In genomic region chr12:62308201-62308600, GRCh38 we compare ENCODE assay signal across 19 cellular contexts. TPM values are rescaled to one million over a fixed set of nuclear protein-coding genes. Genes with fewer than 3 reads are reported as not detected.
DNase-seq lines count a peak whose midpoint lies in the region; ATAC-seq lines count a peak whose summit lies in the region.
"Had no signal": no experiment of that assay in that cellular context is flagged by ENCODE, and none has a peak within 500 bp of the region (broad histone marks: within the 10 kb centered on the region; RNA-seq: fewer than 3 reads in every experiment).

No MANE protein-coding gene starts in this region.

- H3K9me3 Mint-ChIP-seq in activated CD4-positive, alpha-beta T cell treated with anti-CD3 and anti-CD28 coated beads for 36 hours (ENCODE audit: low read depth) = peaks cover 7% of the 10 kb centered on the region
- H3K9me3 Mint-ChIP-seq in activated CD4-positive, alpha-beta T cell treated with anti-CD3 and anti-CD28 coated beads, Interleukin-2, amount 10 ng/mL, durations not matched to agents 24 days and 14 days = peaks cover 8% of the 10 kb centered on the region
- H3K9me3 Mint-ChIP-seq in activated naive CD4-positive, alpha-beta T cell treated with anti-CD3 and anti-CD28 coated beads, Interleukin-2, amount 50 U/mL, for 72 hours = peaks cover 0 to 9% of the 10 kb centered on the region in 2 donors
- peaks cover 9% of the 10 kb centered on the region for H3K9me3 Mint-ChIP-seq in activated T-helper 2 cell treated with anti-CD3 and anti-CD28 coated beads, Interferon-gamma antibody, Interleukin-2, Interleukin-4, amounts not matched to agents 10 μg/mL and 5 μg/mL and 100 μg/mL, durations not matched to agents 14 hours and 24 hours and 36 hours

- no peak overlapping the region for H3K27ac Mint-ChIP-seq in activated CD4-positive, alpha-beta T cell treated with anti-CD3 and anti-CD28 coated beads for 36 hours
- no peak overlapping the region for H3K27ac Mint-ChIP-seq in activated CD4-positive, alpha-beta T cell treated with anti-CD3 and anti-CD28 coated beads, Interleukin-2, amount 10 ng/mL, durations not matched to agents 24 days and 14 days
- H3K27ac Mint-ChIP-seq in activated naive CD4-positive, alpha-beta T cell treated with anti-CD3 and anti-CD28 coated beads, Interleukin-2, amount 50 U/mL, for 72 hours = no peak overlapping the region
- peak overlapping the region; percentile 50 for H3K27ac Mint-ChIP-seq in activated T-helper 2 cell treated with anti-CD3 and anti-CD28 coated beads, Interferon-gamma antibody, Interleukin-2, Interleukin-4, amounts not matched to agents 10 μg/mL and 5 μg/mL and 100 μg/mL, durations not matched to agents 14 hours and 24 hours and 36 hours
- H3K27ac Mint-ChIP-seq: B cell had no signal

- intact Hi-C loops in activated CD4-positive, alpha-beta T cell treated with anti-CD3 and anti-CD28 coated beads for 36 hours (cut with DNase I, micrococcal nuclease) = no loop called here
- intact Hi-C loops in activated CD4-positive, alpha-beta T cell treated with anti-CD3 and anti-CD28 coated beads, Interleukin-2, amount 10 ng/mL, durations not matched to agents 24 days and 14 days (cut with micrococcal nuclease) = no loop called here
- intact Hi-C loops in activated T-helper 2 cell treated with anti-CD3 and anti-CD28 coated beads, Interferon-gamma antibody, Interleukin-2, Interleukin-4, amounts not matched to agents 10 μg/mL and 5 μg/mL and 100 μg/mL, durations not matched to agents 14 hours and 24 hours and 36 hours (cut with micrococcal nuclease) = loop anchor here (2.0 kb wide), 1 partner anchor 47 kb away; the partner anchor contains the start of gene USP15

- H3K4me1 Mint-ChIP-seq in activated CD4-positive, alpha-beta T cell treated with anti-CD3 and anti-CD28 coated beads for 36 hours = peaks cover 56% of the 10 kb centered on the region
- H3K4me1 Mint-ChIP-seq in activated CD4-positive, alpha-beta T cell treated with anti-CD3 and anti-CD28 coated beads, Interleukin-2, amount 10 ng/mL, durations not matched to agents 24 days and 14 days = peaks cover 37% of the 10 kb centered on the region
- H3K4me1 Mint-ChIP-seq in activated T-helper 2 cell treated with anti-CD3 and anti-CD28 coated beads, Interferon-gamma antibody, Interleukin-2, Interleukin-4, amounts not matched to agents 10 μg/mL and 5 μg/mL and 100 μg/mL, durations not matched to agents 14 hours and 24 hours and 36 hours (ENCODE audit: low read depth) = peaks cover 38% of the 10 kb centered on the region

- peak; percentile 24 for DNase-seq in activated CD4-positive, alpha-beta T cell treated with anti-CD3 and anti-CD28 coated beads for 36 hours
- DNase-seq in activated CD4-positive, alpha-beta T cell treated with anti-CD3 and anti-CD28 coated beads, Interleukin-2, amount 10 ng/mL, durations not matched to agents 24 days and 14 days = no peak
- DNase-seq in activated naive CD4-positive, alpha-beta T cell treated with anti-CD3 and anti-CD28 coated beads, Interleukin-2, amount 50 U/mL, for 72 hours (ENCODE audit: low spot score in 2 of 2) = no peak
- DNase-seq in activated naive CD4-positive, alpha-beta T cell (lab: John Stamatoyannopoulos, UW) = no peak
- DNase-seq in activated T-helper 2 cell treated with anti-CD3 and anti-CD28 coated beads, Interferon-gamma antibody, Interleukin-2, Interleukin-4, amounts not matched to agents 10 μg/mL and 5 μg/mL and 100 μg/mL, durations not matched to agents 14 hours and 24 hours and 36 hours (ENCODE audit: low spot score) = no peak
- DNase-seq in myocyte (ENCODE audit: low read depth) (peak; percentile 22), T1000 (lab: John Stamatoyannopoulos, UW) (no peak), NCI-H748 treated with DMSO at 0.1 percent for 48 hours (lab: John Stamatoyannopoulos, UW) (no peak)
- DNase-seq: DMS53, GDM1, KG1, NCI-H1105 treated with DMSO at 0.1 percent for 48 hours, NCI-H2029 treated with DMSO at 0.1 percent for 48 hours, NCI-H2171, NCI-H345, NCI-H524, OCI-M1 had no signal

- H3K4me3 Mint-ChIP-seq in activated CD4-positive, alpha-beta T cell treated with anti-CD3 and anti-CD28 coated beads for 36 hours = no peak overlapping the region
- no peak overlapping the region for H3K4me3 Mint-ChIP-seq in activated CD4-positive, alpha-beta T cell treated with anti-CD3 and anti-CD28 coated beads, Interleukin-2, amount 10 ng/mL, durations not matched to agents 24 days and 14 days
- H3K4me3 Mint-ChIP-seq in activated T-helper 2 cell treated with anti-CD3 and anti-CD28 coated beads, Interferon-gamma antibody, Interleukin-2, Interleukin-4, amounts not matched to agents 10 μg/mL and 5 μg/mL and 100 μg/mL, durations not matched to agents 14 hours and 24 hours and 36 hours (ENCODE audit: low read depth) = no peak overlapping the region
- H3K4me3 Mint-ChIP-seq: B cell had no signal

- CTCF ChIA-PET in activated CD4-positive, alpha-beta T cell treated with anti-CD3 and anti-CD28 coated beads for 36 hours (lab: Charles Lee) = interaction anchor here (1.6 kb wide), 1 partner anchor 9 kb away, joined by 6 read pairs; no protein-coding TSS in a partner anchor

- POLR2A ChIA-PET in activated CD4-positive, alpha-beta T cell treated with anti-CD3 and anti-CD28 coated beads for 36 hours (lab: Charles Lee) = no interaction called here

- peak; percentile 63 for ATAC-seq in activated CD4-positive, alpha-beta T cell treated with anti-CD3 and anti-CD28 coated beads for 36 hours
- peak; percentile 55 to 67 for ATAC-seq in activated naive CD4-positive, alpha-beta T cell treated with anti-CD3 and anti-CD28 coated beads, Interleukin-2, amount 50 U/mL, for 72 hours
- ATAC-seq: HCT116 had no signal

- no peaks in the 10 kb centered on the region for H3K27me3 Mint-ChIP-seq in activated CD4-positive, alpha-beta T cell treated with anti-CD3 and anti-CD28 coated beads for 36 hours
- no peaks in the 10 kb centered on the region for H3K27me3 Mint-ChIP-seq in activated CD4-positive, alpha-beta T cell treated with anti-CD3 and anti-CD28 coated beads, Interleukin-2, amount 10 ng/mL, durations not matched to agents 24 days and 14 days
- no peaks in the 10 kb centered on the region for H3K27me3 Mint-ChIP-seq in activated T-helper 2 cell treated with anti-CD3 and anti-CD28 coated beads, Interferon-gamma antibody, Interleukin-2, Interleukin-4, amounts not matched to agents 10 μg/mL and 5 μg/mL and 100 μg/mL, durations not matched to agents 14 hours and 24 hours and 36 hours (ENCODE audit: low read depth)
- H3K27me3 Mint-ChIP-seq: B cell had no signal

- peaks cover 53% of the 10 kb centered on the region for H3K36me3 Mint-ChIP-seq in activated CD4-positive, alpha-beta T cell treated with anti-CD3 and anti-CD28 coated beads for 36 hours (ENCODE audit: low read depth)
- peaks cover 71% of the 10 kb centered on the region for H3K36me3 Mint-ChIP-seq in activated CD4-positive, alpha-beta T cell treated with anti-CD3 and anti-CD28 coated beads, Interleukin-2, amount 10 ng/mL, durations not matched to agents 24 days and 14 days (ENCODE audit: low read depth)
- H3K36me3 Mint-ChIP-seq in activated naive CD4-positive, alpha-beta T cell treated with anti-CD3 and anti-CD28 coated beads, Interleukin-2, amount 50 U/mL, for 72 hours = peaks cover 21 to 62% of the 10 kb centered on the region in 2 donors
- peaks cover 81% of the 10 kb centered on the region for H3K36me3 Mint-ChIP-seq in activated T-helper 2 cell treated with anti-CD3 and anti-CD28 coated beads, Interferon-gamma antibody, Interleukin-2, Interleukin-4, amounts not matched to agents 10 μg/mL and 5 μg/mL and 100 μg/mL, durations not matched to agents 14 hours and 24 hours and 36 hours (ENCODE audit: low read depth)

RNA-seq across cellular contexts. Expression of gene USP15, which starts 48.0 kb away (rescaled TPM):
- 10 to 100 TPM; 87.2 to 98.0 TPM for total RNA-seq in activated CD4-positive, alpha-beta T cell treated with anti-CD3 and anti-CD28 coated beads for 36 hours
- 102 and 112 TPM in 2 replicates for total RNA-seq in activated CD4-positive, alpha-beta T cell treated with anti-CD3 and anti-CD28 coated beads, Interleukin-2, amount 10 ng/mL, durations not matched to agents 24 days and 14 days
- 100 to 1,000 TPM; 114 to 122 TPM for total RNA-seq in activated naive CD4-positive, alpha-beta T cell treated with anti-CD3 and anti-CD28 coated beads, Interleukin-2, amount 50 U/mL, for 72 hours
- 82.4 and 91.1 TPM in 2 replicates for total RNA-seq in activated T-helper 2 cell treated with anti-CD3 and anti-CD28 coated beads, Interferon-gamma antibody, Interleukin-2, Interleukin-4, amounts not matched to agents 10 μg/mL and 5 μg/mL and 100 μg/mL, durations not matched to agents 14 hours and 24 hours and 36 hours
- 41.5 and 50.2 TPM in 2 replicates for total RNA-seq in myocyte
- polyA plus RNA-seq in myocyte (2012) = 14.4 TPM

Comparison
In these comparisons a context has a peak if more than half of its experiments do, and no peak if none do; other contexts are left out.
1. DNase-seq: peak in activated CD4-positive, alpha-beta T cell treated with anti-CD3 and anti-CD28 coated beads for 36 hours (single experiment) and myocyte (single experiment); none in activated CD4-positive, alpha-beta T cell treated with anti-CD3 and anti-CD28 coated beads, Interleukin-2, amount 10 ng/mL, durations not matched to agents 24 days and 14 days (single experiment), activated naive CD4-positive, alpha-beta T cell treated with anti-CD3 and anti-CD28 coated beads, Interleukin-2, amount 50 U/mL, for 72 hours (0 of 2), activated naive CD4-positive, alpha-beta T cell (0 of 4), activated T-helper 2 cell treated with anti-CD3 and anti-CD28 coated beads, Interferon-gamma antibody, Interleukin-2, Interleukin-4, amounts not matched to agents 10 μg/mL and 5 μg/mL and 100 μg/mL, durations not matched to agents 14 hours and 24 hours and 36 hours (single experiment), T1000 (single experiment) and NCI-H748 treated with DMSO at 0.1 percent for 48 hours (single experiment).